In the genomic region with DNA sequence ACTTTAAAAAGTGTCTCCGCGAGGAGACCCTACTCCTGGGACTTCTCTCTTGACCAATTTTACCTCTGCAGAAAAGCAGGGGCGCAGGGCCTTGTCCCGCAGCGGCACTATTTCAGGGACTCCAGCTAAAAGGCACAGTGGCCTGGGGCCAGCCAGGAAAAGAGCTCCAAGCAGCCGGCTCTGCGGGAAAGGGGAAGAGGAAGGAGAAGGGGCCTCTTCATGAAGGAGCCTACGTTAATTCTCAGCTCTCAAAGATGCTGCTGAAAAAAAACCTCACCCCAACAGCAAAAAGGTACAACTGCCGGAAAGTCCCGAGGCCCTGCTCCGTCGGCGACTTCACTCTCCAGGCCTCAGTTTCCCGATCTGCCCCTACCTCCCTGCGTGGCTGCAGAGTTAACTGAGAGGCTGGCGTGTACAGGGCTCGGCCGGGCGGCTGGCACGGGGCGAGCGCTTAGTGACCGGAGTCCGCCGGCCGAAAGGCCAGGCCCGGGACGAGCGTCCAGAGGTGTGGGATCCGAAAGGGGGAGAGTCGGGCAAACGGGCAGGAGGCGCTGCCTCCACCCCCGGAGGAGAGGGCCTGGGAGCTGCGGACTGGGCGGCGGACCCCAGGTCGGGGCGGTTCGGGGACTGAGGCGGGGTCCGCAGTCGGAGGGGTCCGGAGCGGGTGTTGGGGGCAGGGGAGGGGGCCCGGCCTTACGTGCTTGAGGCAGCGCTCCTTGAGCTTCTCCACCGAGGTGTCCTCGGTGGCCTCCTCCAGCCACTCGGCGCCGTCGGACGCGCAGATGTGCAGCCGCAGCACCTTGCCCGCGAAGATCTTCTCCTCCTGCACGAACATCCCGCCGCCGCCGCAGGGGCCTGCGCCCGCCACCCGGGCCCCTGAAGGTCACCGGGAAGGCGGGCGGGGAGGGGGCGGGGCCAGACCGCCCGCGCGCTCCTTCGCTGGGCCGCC, we compare ENCODE assay signal across 8 cellular contexts. TPM values are rescaled to one million over a fixed set of nuclear protein-coding genes. Genes with fewer than 3 reads are reported as not detected.
DNase-seq lines count a peak whose midpoint lies in the region; ATAC-seq and TF ChIP-seq lines count a peak whose summit lies in the region.

No MANE protein-coding gene starts in this region.

- peaks cover 28% of the 10 kb centered on the region for H3K4me1 Mint-ChIP-seq in activated T-cell treated with anti-CD3 and anti-CD28 coated beads, Interleukin-2, amount 50 U/mL, for 4 hours (ENCODE audit: low read depth)

- peak; percentile 1 to 3 for ATAC-seq in activated T-cell treated with anti-CD3 and anti-CD28 coated beads, Interleukin-2, amount 50 U/mL, for 4 hours
- peak; percentile 32 for ATAC-seq in left ventricle myocardium superior

- H3K4me1 ChIP-seq in BE2C (peaks cover 6% of the 10 kb centered on the region; the same call in 1 of the 2 replicates), HUES6 (ENCODE audit: control insufficient read depth, insufficient read depth, low read length) (peaks cover 7% of the 10 kb centered on the region)

- H3K27me3 Mint-ChIP-seq in activated T-cell treated with anti-CD3 and anti-CD28 coated beads, Interleukin-2, amount 50 U/mL, for 4 hours (ENCODE audit: low read depth) = no peaks in the 10 kb centered on the region

- peak overlapping the region; percentile 37; the same call in 1 of the 2 replicates for H3K27ac ChIP-seq in HUES6 (ENCODE audit: low read depth, low read length)

- DNase-seq in BE2C (no peak), left ventricle myocardium superior (no peak), retinal pigment epithelial cell (ENCODE audit: low read depth) (no peak), superior temporal gyrus (ENCODE audit: extremely low spot score) (no peak), amniotic stem cell (lab: John Stamatoyannopoulos, UW) (no peak)
- no peak for DNase-seq in activated T-cell treated with anti-CD3 and anti-CD28 coated beads, Interleukin-2, amount 50 U/mL, for 4 hours

- H3K27me3 ChIP-seq in BE2C (no peaks in the 10 kb centered on the region), HUES6 (ENCODE audit: control insufficient read depth, insufficient read depth, low read length) (no peaks in the 10 kb centered on the region)

- peaks cover 4% of the 10 kb centered on the region for H3K36me3 Mint-ChIP-seq in activated T-cell treated with anti-CD3 and anti-CD28 coated beads, Interleukin-2, amount 50 U/mL, for 4 hours (ENCODE audit: insufficient read depth)

- TF ChIP-seq CTCF in BE2C (IDR thresholded peaks at IDR 0.05; ENCODE audit: low read depth, low read length) (peak; percentile 6; the same call in 1 of the 2 replicates), retinal pigment epithelial cell (conservative IDR thresholded peaks at IDR 0.05; ENCODE audit: low read depth, low read length) (no peak)

- H3K4me3 ChIP-seq in BE2C (ENCODE audit: low read depth, low read length) (peak overlapping the region; percentile 88), HUES6 (ENCODE audit: low read depth, low read length) (peak overlapping the region; percentile 87), retinal pigment epithelial cell (ENCODE audit: low read length) (peak overlapping the region; percentile 76)

- H3K9me3 Mint-ChIP-seq in activated T-cell treated with anti-CD3 and anti-CD28 coated beads, Interleukin-2, amount 50 U/mL, for 4 hours = no peaks in the 10 kb centered on the region

- intact Hi-C loops in left ventricle myocardium superior (cut with micrococcal nuclease) = no loop called here

- no peaks in the 10 kb centered on the region for H3K9me3 ChIP-seq in BE2C
- no peaks in the 10 kb centered on the region for H3K9me3 ChIP-seq in HUES6 (ENCODE audit: control insufficient read depth, insufficient read depth, low read depth, low read length)

- H3K36me3 ChIP-seq in BE2C (no peaks in the 10 kb centered on the region), HUES6 (ENCODE audit: control insufficient read depth, insufficient read depth, low read length) (no peaks in the 10 kb centered on the region)

- TF ChIP-seq POLR2A in GM19193 (IDR thresholded peaks at IDR 0.05; ENCODE audit: extremely low read depth, insufficient read depth, insufficient read length) = peak; percentile 60

- peak overlapping the region; percentile 69 for H3K9ac ChIP-seq in HUES6 (ENCODE audit: low read length)

- peak overlapping the region; percentile 88 for H3K4me3 Mint-ChIP-seq in activated T-cell treated with anti-CD3 and anti-CD28 coated beads, Interleukin-2, amount 50 U/mL, for 4 hours

RNA-seq across cellular contexts. Expression of gene UBAC1, which starts 0.6 kb away (rescaled TPM):
- polyA plus RNA-seq in BE2C (2012; ENCODE audit: insufficient read depth, insufficient read length, low read depth) = 81.2 TPM
- total RNA-seq in activated T-cell treated with anti-CD3 and anti-CD28 coated beads, Interleukin-2, amount 50 U/mL, for 4 hours = 10 to 100 TPM; 30.4 to 33.4 (median 31.4) TPM
- total RNA-seq in left ventricle myocardium superior = 116 TPM

RNA-seq across cellular contexts. Expression of gene CAMSAP1, which starts 53.3 kb away (rescaled TPM):
- 42.9 TPM for polyA plus RNA-seq in BE2C (2012; ENCODE audit: insufficient read depth, insufficient read length, low read depth)
- 10 to 100 TPM; 26.7 to 37.4 (median 29.2) TPM for total RNA-seq in activated T-cell treated with anti-CD3 and anti-CD28 coated beads, Interleukin-2, amount 50 U/mL, for 4 hours
- total RNA-seq in left ventricle myocardium superior = 20.4 TPM
